In the genomic region with DNA sequence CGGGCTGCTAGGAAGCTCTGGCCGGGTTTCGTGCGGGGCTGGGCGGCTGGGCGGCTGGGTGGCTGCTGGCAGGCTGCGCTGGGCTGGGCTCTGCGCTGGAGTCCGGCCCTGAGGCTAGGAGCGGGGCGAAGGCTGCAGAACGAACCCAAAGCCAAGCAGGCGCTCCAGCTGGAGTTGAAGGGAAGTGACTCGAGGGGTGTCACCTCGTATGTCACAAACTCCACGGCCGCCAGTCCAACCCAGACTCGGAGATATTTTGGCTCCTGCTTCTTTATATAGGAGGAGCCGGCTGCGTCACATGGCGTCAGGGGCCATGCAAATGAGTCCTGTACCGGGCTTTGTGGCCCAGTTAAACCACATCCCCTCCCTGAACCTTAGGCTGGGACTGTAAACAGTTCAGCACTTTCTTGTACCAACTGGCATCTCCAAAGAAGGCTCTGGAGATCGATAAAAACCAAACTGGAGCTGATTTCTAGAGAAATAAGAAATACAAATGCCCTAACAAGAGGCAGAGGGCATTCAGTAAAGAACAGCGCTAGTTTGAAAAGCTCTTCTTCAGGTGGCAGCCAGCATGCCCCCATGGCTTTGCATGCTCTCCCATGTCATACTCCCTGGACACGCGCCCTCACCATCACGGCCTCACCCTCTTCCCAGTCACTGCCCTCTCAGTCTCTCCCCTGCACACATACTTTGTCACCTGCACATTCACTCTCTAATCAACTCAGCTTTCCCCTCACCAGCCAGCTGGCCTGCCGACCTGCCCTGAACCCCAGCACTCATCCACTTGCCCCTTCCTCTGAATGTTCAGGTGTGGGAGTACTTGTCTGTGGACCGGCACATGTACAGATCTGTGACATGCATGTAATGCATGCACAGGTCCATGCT, we compare ENCODE assay signal across 1 cellular context.
TF ChIP-seq lines count a peak whose summit lies in the region.

No MANE protein-coding gene starts in this region.

TF ChIP-seq in H1, 55 proteins besides CTCF, POLR2A, EP300 and RAD21:
- TF ChIP-seq EGR1 (IDR thresholded peaks at IDR 0.05; ENCODE audit: borderline replicate concordance, low read depth, low read length) (no peak), JUND (IDR thresholded peaks at IDR 0.05; ENCODE audit: low read length) (no peak), MAX (IDR thresholded peaks at IDR 0.05) (0 out of 2 replicates have a peak, but pooled peaks have one; percentile 22), POLR2AphosphoS5 (IDR thresholded peaks at IDR 0.05; ENCODE audit: low read depth, low read length) (peak; percentile 73), TBP (IDR thresholded peaks at IDR 0.05; ENCODE audit: low read depth, low read length) (peak; percentile 85), FOSL1 (IDR thresholded peaks at IDR 0.05; ENCODE audit: insufficient read depth, low read depth, low read length) (no peak), TAF1 (IDR thresholded peaks at IDR 0.05; ENCODE audit: low read depth, low read length) (peak; percentile 59; the same call in 1 of the 2 replicates), KDM4A (IDR thresholded peaks at IDR 0.05; ENCODE audit: low read depth, low read length, severe bottlenecking) (no peak), CREB1 (IDR thresholded peaks at IDR 0.05) (peak; percentile 70)
- TF ChIP-seq, protein P1, sequence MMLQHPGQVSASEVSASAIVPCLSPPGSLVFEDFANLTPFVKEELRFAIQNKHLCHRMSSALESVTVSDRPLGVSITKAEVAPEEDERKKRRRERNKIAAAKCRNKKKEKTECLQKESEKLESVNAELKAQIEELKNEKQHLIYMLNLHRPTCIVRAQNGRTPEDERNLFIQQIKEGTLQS (IDR thresholded peaks at IDR 0.05; ENCODE audit: insufficient read depth, low read depth, low read length) = no peak
